Comparison of ENCODE assay signal across 11 cellular contexts in the genomic region with DNA sequence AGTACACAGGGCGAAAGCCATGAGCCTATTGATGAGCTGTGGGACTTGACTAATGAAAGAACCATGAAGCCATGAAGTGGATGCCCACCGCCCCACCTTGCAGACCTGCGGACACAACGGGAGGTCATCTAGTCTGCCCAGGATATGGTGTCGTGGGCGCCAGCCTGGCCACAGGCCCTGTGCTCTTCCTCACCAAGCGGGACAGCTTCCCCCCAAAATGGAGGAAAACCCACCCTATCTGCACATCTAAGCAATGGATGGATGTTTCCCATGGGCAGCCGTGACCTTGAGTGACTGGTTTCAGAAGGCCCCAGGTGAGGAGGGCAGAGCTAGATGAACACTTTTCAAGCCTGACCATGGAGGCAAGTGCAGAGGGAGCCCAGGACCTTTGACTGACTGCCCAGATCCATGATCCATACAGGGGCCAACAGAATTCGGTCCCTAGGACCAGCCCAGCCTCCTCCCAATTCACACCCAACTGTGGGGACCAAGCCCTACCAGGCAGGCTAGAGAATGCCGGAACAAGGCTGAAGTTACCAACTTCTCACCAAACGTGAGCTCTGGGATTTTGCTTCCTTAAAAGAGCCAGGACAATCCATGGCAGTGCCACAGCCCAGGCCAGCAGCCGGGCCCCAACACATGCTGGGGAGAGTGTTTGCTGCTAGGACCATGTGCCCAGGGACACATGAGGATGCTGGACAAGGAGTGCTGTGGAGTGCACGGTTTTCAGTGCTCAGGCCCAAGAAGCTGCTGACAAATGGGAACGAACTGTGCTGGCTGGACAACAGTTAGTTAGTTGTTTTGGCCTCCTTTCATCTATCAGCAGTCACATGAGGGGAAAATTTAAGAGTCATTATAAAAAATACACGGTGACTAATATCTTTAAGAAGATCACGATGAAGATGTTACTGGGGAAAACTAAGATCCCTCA.
A peak's percentile ranks its signal among the peaks of the same experiment; 100 is the strongest.
DNase-seq lines count a peak whose midpoint lies in the region; ATAC-seq, FAIRE-seq and TF ChIP-seq lines count a peak whose summit lies in the region.
"Had no signal": no experiment of that assay in that cellular context is flagged by ENCODE, and none has a peak within 500 bp of the region (broad histone marks: within the 10 kb centered on the region; RNA-seq: fewer than 3 reads in every experiment).

No MANE protein-coding gene starts in this region.

- H3K4me3 Mint-ChIP-seq in stimulated activated effector memory CD8-positive, alpha-beta T cell treated with anti-CD3 and anti-CD28 coated beads, Interleukin-12 subunit alpha, Interleukin-12 subunit beta, amount 100 ng/mL, for 72 hours = no peak overlapping the region

- peaks cover 37% of the 10 kb centered on the region for H3K4me1 Mint-ChIP-seq in stimulated activated effector memory CD8-positive, alpha-beta T cell treated with anti-CD3 and anti-CD28 coated beads, Interleukin-12 subunit alpha, Interleukin-12 subunit beta, amount 100 ng/mL, for 72 hours

- WGBS in body of pancreas, 2 donors = 84 to 94% methylated on average over 4 to 16 of the region's 16 CpGs

- no peaks in the 10 kb centered on the region for H3K27me3 ChIP-seq in body of pancreas

- no peak for TF ChIP-seq POLR2A in body of pancreas (IDR thresholded peaks at IDR 0.05)

- H3K9ac ChIP-seq in kidney (ENCODE audit: low read length in 2 of 2) = no peak overlapping the region

- ATAC-seq in body of pancreas (peak; percentile 6), HG03521 (IDR thresholded peaks at IDR 0.05; ENCODE audit: unreplicated experiment) (no peak), GM18858 (IDR thresholded peaks at IDR 0.05; ENCODE audit: unreplicated experiment) (no peak)
- no peak for ATAC-seq in stimulated activated effector memory CD8-positive, alpha-beta T cell treated with anti-CD3 and anti-CD28 coated beads, Interleukin-12 subunit alpha, Interleukin-12 subunit beta, amount 100 ng/mL, for 72 hours

- H3K36me3 ChIP-seq in body of pancreas (replicated peaks in 1 of 2; ENCODE audit: insufficient read depth in 1 of 2, low read depth in 2 of 2) (peaks cover 0 to 7% of the 10 kb centered on the region in 2 donors), kidney (ENCODE audit: control insufficient read depth in 1 of 2, insufficient read depth in 2 of 2, low read length in 2 of 2) (peaks cover 9 to 13% of the 10 kb centered on the region in 2 donors)

- H3K9me3 ChIP-seq in body of pancreas (no peaks in the 10 kb centered on the region), kidney (ENCODE audit: control insufficient read depth in 1 of 2, low read length in 2 of 2) (no peaks in the 10 kb centered on the region)

- peak; percentile 23 for DNase-seq in GM04504 (ENCODE audit: low read depth)
- DNase-seq in body of pancreas = peak in 3 of 4 donors; percentile 7 to 22 (median 10)
- DNase-seq in kidney = peak; percentile 45
- no peak for DNase-seq in stimulated activated effector memory CD8-positive, alpha-beta T cell treated with anti-CD3 and anti-CD28 coated beads, Interleukin-12 subunit alpha, Interleukin-12 subunit beta, amount 100 ng/mL, for 72 hours (ENCODE audit: low spot score in 2 of 2)
- no peak for DNase-seq in kidney tubule cell (ENCODE audit: low spot score)
- DNase-seq in NCI-H128 (lab: John Stamatoyannopoulos, UW; ENCODE audit: unreplicated experiment) = no peak
- DNase-seq: activated CD4-positive, alpha-beta T cell treated with anti-CD3 and anti-CD28 coated beads, Interleukin-2, amount 50 U/mL, for 48 hours; NCI-H2107; SHP77 treated with DMSO at 0.1 percent for 48 hours had no signal

- no peak overlapping the region for H3K4me3 ChIP-seq in body of pancreas
- no peak overlapping the region for H3K4me3 ChIP-seq in kidney (ENCODE audit: low read length in 2 of 2)

- intact Hi-C loops in body of pancreas (cut with DNase I) (no loop called here), kidney (cut with DNase I) (no loop called here)

- FAIRE-seq in kidney (lab: Jason Lieb, UNC) = no peak

- H3K36me3 Mint-ChIP-seq in stimulated activated effector memory CD8-positive, alpha-beta T cell treated with anti-CD3 and anti-CD28 coated beads, Interleukin-12 subunit alpha, Interleukin-12 subunit beta, amount 100 ng/mL, for 72 hours = peaks cover 20% of the 10 kb centered on the region

- no peaks in the 10 kb centered on the region for H3K4me1 ChIP-seq in body of pancreas
- H3K4me1 ChIP-seq in kidney (ENCODE audit: control insufficient read depth in 1 of 2, insufficient read depth in 1 of 2, low read depth in 1 of 2, low read length in 2 of 2) = no peaks in the 10 kb centered on the region

- no peaks in the 10 kb centered on the region for H3K9me3 Mint-ChIP-seq in stimulated activated effector memory CD8-positive, alpha-beta T cell treated with anti-CD3 and anti-CD28 coated beads, Interleukin-12 subunit alpha, Interleukin-12 subunit beta, amount 100 ng/mL, for 72 hours

- peak overlapping the region; percentile 44 for H3K27ac Mint-ChIP-seq in stimulated activated effector memory CD8-positive, alpha-beta T cell treated with anti-CD3 and anti-CD28 coated beads, Interleukin-12 subunit alpha, Interleukin-12 subunit beta, amount 100 ng/mL, for 72 hours

- TF ChIP-seq CTCF in body of pancreas (IDR thresholded peaks at IDR 0.05) (no peak), kidney (IDR thresholded peaks at IDR 0.05; ENCODE audit: borderline replicate concordance, extremely low read depth, insufficient read depth) (no peak)

- no peak overlapping the region for H3K27ac ChIP-seq in body of pancreas
- H3K27ac ChIP-seq in kidney (ENCODE audit: low read depth in 2 of 2, low read length in 2 of 2) = no peak overlapping the region

Comparison
In these comparisons a context has a peak if more than half of its experiments do, and no peak if none do; other contexts are left out.
1. DNase-seq: peak in GM04504 (single experiment), body of pancreas (3 of 4) and kidney (single experiment); none in stimulated activated effector memory CD8-positive, alpha-beta T cell treated with anti-CD3 and anti-CD28 coated beads, Interleukin-12 subunit alpha, Interleukin-12 subunit beta, amount 100 ng/mL, for 72 hours (0 of 2), kidney tubule cell (single experiment) and NCI-H128 (single experiment).